Comparison of ENCODE assay signal across 8 cellular contexts in genomic region chr19:2610637-2611482, GRCh38.
DNase-seq lines count a peak whose midpoint lies in the region; ATAC-seq, FAIRE-seq and TF ChIP-seq lines count a peak whose summit lies in the region.

No MANE protein-coding gene starts in this region.

- H2BK120ac ChIP-seq in neuronal stem cell (ENCODE audit: low read depth, low read length): no peak overlapping the region

- H2BK12ac ChIP-seq in neuronal stem cell (ENCODE audit: low read length): no peak overlapping the region

- peaks cover 1% of the 10 kb centered on the region for H3K79me1 ChIP-seq in neuronal stem cell (ENCODE audit: low read depth, low read length)

- FAIRE-seq in HTR-8/SVneo (lab: Jason Lieb, UNC): peak; percentile 84

- H3K4me2 ChIP-seq in neuronal stem cell (ENCODE audit: insufficient read depth, low read length, poor library complexity, severe bottlenecking): peak overlapping the region; percentile 84

- no peak overlapping the region for H3K4ac ChIP-seq in neuronal stem cell (ENCODE audit: low read length)

- H4K8ac ChIP-seq in neuronal stem cell (ENCODE audit: low read depth, low read length): no peak overlapping the region

- peak; percentile 98 for TF ChIP-seq CTCF in foreskin keratinocyte (conservative IDR thresholded peaks at IDR 0.05)

- H3K4me1 ChIP-seq in foreskin keratinocyte: no peaks in the 10 kb centered on the region
- H3K4me1 ChIP-seq in neuronal stem cell (ENCODE audit: control insufficient read depth in 2 of 2, insufficient read depth in 1 of 2, low read depth in 1 of 2, low read length in 2 of 2): no peaks in the 10 kb centered on the region
- H3K4me1 ChIP-seq in stomach smooth muscle (ENCODE audit: control insufficient read depth, insufficient read depth, low read length): peaks cover 13% of the 10 kb centered on the region

- peak overlapping the region; percentile 38 for H3K9ac ChIP-seq in neuronal stem cell (ENCODE audit: low read depth, low read length, poor library complexity)
- peak overlapping the region; percentile 65 to 74 for H3K9ac ChIP-seq in stomach smooth muscle (ENCODE audit: low read length in 2 of 2)

- no peak overlapping the region for H2BK5ac ChIP-seq in neuronal stem cell (ENCODE audit: low read length)

- no CpG with 5 or more reads among the region's 46 CpGs for WGBS in neuronal stem cell (ENCODE audit: extremely low coverage in 2 of 2, insufficient read length in 2 of 2, insufficient replicate concordance in 1 of 2), 2 donors

- no peak overlapping the region for H4K91ac ChIP-seq in neuronal stem cell (ENCODE audit: low read depth, low read length, poor library complexity)

- peak overlapping the region; percentile 19 for H2AK5ac ChIP-seq in neuronal stem cell (ENCODE audit: low read depth, low read length)

- no peak overlapping the region for H3K27ac ChIP-seq in foreskin keratinocyte
- H3K27ac ChIP-seq in neuronal stem cell (replicated peaks; ENCODE audit: low read length): no peak overlapping the region
- peak overlapping the region; percentile 69 for H3K27ac ChIP-seq in stomach smooth muscle (ENCODE audit: low read length)

- H3K27me3 ChIP-seq in foreskin keratinocyte (no peaks in the 10 kb centered on the region), neuronal stem cell (ENCODE audit: control insufficient read depth in 3 of 3, insufficient read depth in 3 of 3, low read depth in 1 of 3, low read length in 3 of 3) (peaks cover 0 to 22% (median 2%) of the 10 kb centered on the region in 3 experiments), stomach smooth muscle (ENCODE audit: control insufficient read depth in 1 of 2, insufficient read depth in 2 of 2, low read length in 2 of 2) (no peaks in the 10 kb centered on the region)

- peak overlapping the region; percentile 99 for H2AFZ ChIP-seq in neuronal stem cell (ENCODE audit: low read length)

- H3K4me3 ChIP-seq in neuronal stem cell (ENCODE audit: low read length in 2 of 2): peak overlapping the region; percentile 41 to 70
- H3K4me3 ChIP-seq in stomach smooth muscle (ENCODE audit: low read length in 2 of 2): peak overlapping the region in 1 of 2 donors; percentile 74

- H2BK15ac ChIP-seq in neuronal stem cell (ENCODE audit: low read length): no peak overlapping the region

- H3K9me3 ChIP-seq in neuronal stem cell (replicated peaks in 1 of 2; ENCODE audit: control insufficient read depth in 2 of 2, insufficient read depth in 1 of 2, low read depth in 1 of 2, low read length in 2 of 2) (peaks cover 2 to 6% of the 10 kb centered on the region in 2 donors), stomach smooth muscle (ENCODE audit: control insufficient read depth in 2 of 2, low read length in 2 of 2) (peaks cover 0 to 3% of the 10 kb centered on the region in 2 donors)

- peak overlapping the region; percentile 68 for H3K23ac ChIP-seq in neuronal stem cell (ENCODE audit: low read depth, low read length, poor library complexity)

- H3K36me3 ChIP-seq in neuronal stem cell (replicated peaks in 1 of 2; ENCODE audit: control insufficient read depth in 2 of 2, insufficient read depth in 2 of 2, low read length in 2 of 2) (no peaks in the 10 kb centered on the region), stomach smooth muscle (ENCODE audit: control insufficient read depth in 2 of 2, insufficient read depth in 2 of 2, low read length in 2 of 2) (no peaks in the 10 kb centered on the region)

- in situ Hi-C loops in ACHN (cut with HindIII; ENCODE audit: low pct_ligation_motif_present, low pct_unique_long_range_greater_than_20kb, low sequenced_read_pairs): no loop called here

- peak overlapping the region; percentile 85 for H3K18ac ChIP-seq in neuronal stem cell (ENCODE audit: low read length)

- ATAC-seq in GM18502 (IDR thresholded peaks at IDR 0.05; ENCODE audit: poor library complexity, unreplicated experiment) (peak; percentile 37), foreskin keratinocyte (peak; percentile 79)

- no peak overlapping the region for H3K14ac ChIP-seq in neuronal stem cell (ENCODE audit: low read length)

- DNase-seq in ACHN (peak; percentile 89), HTR-8/SVneo (ENCODE audit: insufficient read length, low spot score) (peak; percentile 88), RPMI8226 (peak; percentile 94), activated gamma-delta T cell (lab: John Stamatoyannopoulos, UW) (peak; percentile 69), foreskin keratinocyte (peak; percentile 55 to 69), neuronal stem cell (ENCODE audit: low spot score) (peak; percentile 86)
